Comparison of ENCODE assay signal across 8 cellular contexts in the genomic region with DNA sequence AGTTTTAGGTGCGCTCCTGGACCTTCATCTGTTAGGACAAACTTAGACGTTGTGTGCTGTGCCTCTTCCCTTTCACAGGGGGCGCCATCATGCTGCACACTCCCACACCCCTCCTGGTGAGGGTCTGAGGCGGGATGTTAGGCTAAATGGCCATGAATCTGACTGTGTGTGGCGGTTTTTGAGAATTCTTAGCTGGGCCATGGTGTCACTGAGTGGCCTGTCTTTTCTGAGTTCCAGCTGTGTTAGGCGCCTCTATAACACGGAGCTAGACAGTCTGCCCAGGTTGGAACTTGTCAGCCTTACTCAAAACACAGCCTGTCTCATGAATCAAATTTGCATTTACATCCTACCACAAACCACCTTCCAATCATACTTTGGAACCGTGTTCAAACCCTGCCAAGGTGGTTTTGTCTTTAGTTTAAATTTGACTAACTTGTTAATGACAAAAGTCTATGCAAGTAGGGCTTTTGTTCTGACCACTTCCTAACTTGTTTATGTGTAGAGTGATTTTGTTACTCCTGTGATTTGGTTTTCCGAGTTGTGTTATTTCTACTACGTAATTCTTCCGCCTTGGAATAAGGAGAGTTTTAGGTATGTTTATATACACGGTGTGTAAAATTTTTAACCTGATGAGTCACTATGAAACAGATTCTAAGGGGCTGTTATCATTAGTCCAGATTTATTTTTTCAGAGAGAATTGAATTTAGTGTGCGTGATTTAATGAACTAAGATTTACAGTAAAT. TPM values are rescaled to one million over a fixed set of nuclear protein-coding genes. Genes with fewer than 3 reads are reported as not detected.
A peak's percentile ranks its signal among the peaks of the same experiment; 100 is the strongest.
DNase-seq lines count a peak whose midpoint lies in the region; ATAC-seq, FAIRE-seq and TF ChIP-seq lines count a peak whose summit lies in the region.

No MANE protein-coding gene starts in this region.

- H3K27ac Mint-ChIP-seq in stimulated activated naive B cell treated with anti-CD40 and anti-IgM and Interleukin-4, amounts not matched to agents 10 μg/mL and 1 μg/mL and 100 μg/mL, for 72 hours: peak overlapping the region; percentile 84

- H3K4me1 Mint-ChIP-seq in stimulated activated naive B cell treated with anti-CD40 and anti-IgM and Interleukin-4, amounts not matched to agents 10 μg/mL and 1 μg/mL and 100 μg/mL, for 72 hours: peaks cover 46 to 64% of the 10 kb centered on the region in 2 donors

- H3K4me3 ChIP-seq in GM12865 (ENCODE audit: low read depth, low read length): no peak overlapping the region

- no peak for FAIRE-seq in HTR-8/SVneo (lab: Jason Lieb, UNC)

- H3K4me3 Mint-ChIP-seq in stimulated activated naive B cell treated with anti-CD40 and anti-IgM and Interleukin-4, amounts not matched to agents 10 μg/mL and 1 μg/mL and 100 μg/mL, for 72 hours: peak overlapping the region; percentile 59 to 68

- no peaks in the 10 kb centered on the region for H3K27me3 Mint-ChIP-seq in stimulated activated naive B cell treated with anti-CD40 and anti-IgM and Interleukin-4, amounts not matched to agents 10 μg/mL and 1 μg/mL and 100 μg/mL, for 72 hours

- TF ChIP-seq CTCF in GM12865 (IDR thresholded peaks at IDR 0.05; ENCODE audit: insufficient read depth, low read depth, low read length, missing control alignments) (peak; percentile 51), omental fat pad (IDR thresholded peaks at IDR 0.05) (no peak)

- DNase-seq in GM12865 (ENCODE audit: low read depth) (peak; percentile 89), HTR-8/SVneo (ENCODE audit: insufficient read length, low spot score) (peak; percentile 45), germinal center (ENCODE audit: low spot score) (peak; percentile 55), retina (no peak), omental fat pad (ENCODE audit: low spot score) (no peak)
- DNase-seq in activated CD8-positive, alpha-beta memory T cell treated with anti-CD3 and anti-CD28 coated beads, Interleukin-2, amount 50 U/mL, for 48 hours: peak; percentile 68
- DNase-seq in stimulated activated naive B cell treated with anti-CD40 and anti-IgM and Interleukin-4, amounts not matched to agents 10 μg/mL and 1 μg/mL and 100 μg/mL, for 72 hours: peak; percentile 50

- H3K9me3 Mint-ChIP-seq in stimulated activated naive B cell treated with anti-CD40 and anti-IgM and Interleukin-4, amounts not matched to agents 10 μg/mL and 1 μg/mL and 100 μg/mL, for 72 hours: no peaks in the 10 kb centered on the region

- ATAC-seq in GM21528 (IDR thresholded peaks at IDR 0.05; ENCODE audit: low FRiP score, unreplicated experiment) (peak; percentile 86), omental fat pad (ENCODE audit: low FRiP score) (no peak)
- ATAC-seq in stimulated activated naive B cell treated with anti-CD40 and anti-IgM and Interleukin-4, amounts not matched to agents 10 μg/mL and 1 μg/mL and 100 μg/mL, for 72 hours (replicated peaks): peak; percentile 91 to 92

- peaks cover 6 to 9% of the 10 kb centered on the region in 2 donors for H3K36me3 Mint-ChIP-seq in stimulated activated naive B cell treated with anti-CD40 and anti-IgM and Interleukin-4, amounts not matched to agents 10 μg/mL and 1 μg/mL and 100 μg/mL, for 72 hours

RNA-seq across cellular contexts. Expression of gene ACVR1B, which starts 19.6 kb away (rescaled TPM):
- total RNA-seq in omental fat pad: 10 to 100 TPM; 15.9 to 42.2 (median 20.5) TPM

RNA-seq across cellular contexts. Expression of gene TAMALIN, which starts 35.7 kb away (rescaled TPM):
- total RNA-seq in omental fat pad: 10 to 100 TPM; 19.0 to 67.9 (median 29.5) TPM

Comparison
In these comparisons a context has a peak if more than half of its experiments do, and no peak if none do; other contexts are left out.
1. DNase-seq: peak in GM12865 (single experiment), HTR-8/SVneo (single experiment), activated CD8-positive, alpha-beta memory T cell treated with anti-CD3 and anti-CD28 coated beads, Interleukin-2, amount 50 U/mL, for 48 hours (single experiment), germinal center (single experiment) and stimulated activated naive B cell treated with anti-CD40 and anti-IgM and Interleukin-4, amounts not matched to agents 10 μg/mL and 1 μg/mL and 100 μg/mL, for 72 hours (single experiment); none in retina (single experiment) and omental fat pad (single experiment).